8 cellular contexts compared by ENCODE assay signal in the genomic region with DNA sequence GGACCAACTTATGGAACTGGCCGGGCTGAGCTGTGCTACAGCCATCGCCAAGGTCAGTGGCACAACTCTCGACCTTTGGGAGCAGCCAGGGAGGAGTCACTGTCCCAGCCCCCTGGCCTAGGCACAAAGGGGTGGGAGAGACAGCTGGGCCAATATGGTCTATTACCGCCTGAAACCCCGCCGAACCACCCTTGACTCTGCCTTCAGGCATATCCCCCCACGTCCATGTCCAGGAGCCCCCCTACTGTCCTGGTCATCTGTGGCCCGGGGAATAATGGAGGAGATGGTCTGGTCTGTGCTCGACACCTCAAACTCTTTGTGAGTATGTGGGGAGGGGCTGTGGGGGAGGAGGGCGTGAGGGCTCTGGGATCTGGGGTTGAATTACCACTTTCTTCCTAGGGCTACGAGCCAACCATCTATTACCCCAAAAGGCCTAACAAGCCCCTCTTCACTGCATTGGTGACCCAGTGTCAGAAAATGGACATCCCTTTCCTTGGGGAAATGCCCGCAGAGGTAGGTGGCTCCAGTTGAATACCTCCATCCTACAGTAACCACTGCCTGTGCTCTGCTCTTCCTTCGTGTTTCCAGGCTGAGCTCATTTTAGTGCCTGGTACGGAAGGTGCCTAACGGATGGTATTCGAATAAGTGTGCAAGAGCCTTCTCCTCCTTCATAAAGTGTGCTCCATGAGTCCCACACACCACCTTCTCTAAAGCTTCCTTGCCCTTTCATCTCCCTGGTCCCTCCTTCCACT. TPM values are rescaled to one million over a fixed set of nuclear protein-coding genes. Genes with fewer than 3 reads are reported as not detected.
DNase-seq lines count a peak whose midpoint lies in the region; ATAC-seq and TF ChIP-seq lines count a peak whose summit lies in the region.

No MANE protein-coding gene starts in this region.

- H3K4me3 Mint-ChIP-seq in IgD-negative memory B cell = peak overlapping the region; percentile 90 to 98 (median 94)

- peak overlapping the region; percentile 79 to 86 for H3K9ac ChIP-seq in mucosa of rectum (ENCODE audit: low read depth in 1 of 2, low read length in 2 of 2)

- H3K27me3 ChIP-seq in AG04450 (ENCODE audit: control insufficient read depth, insufficient read depth, low read length) (no peaks in the 10 kb centered on the region), mucosa of rectum (ENCODE audit: control insufficient read depth in 2 of 2, insufficient read depth in 2 of 2, low read length in 2 of 2) (no peaks in the 10 kb centered on the region)

- peaks cover 11 to 15% (median 13%) of the 10 kb centered on the region in 3 donors for H3K4me1 Mint-ChIP-seq in IgD-negative memory B cell

- peaks cover 11 to 12% of the 10 kb centered on the region in 2 donors for H3K4me1 ChIP-seq in mucosa of rectum (ENCODE audit: control insufficient read depth in 2 of 2, insufficient read depth in 2 of 2, low read length in 2 of 2)

- no peaks in the 10 kb centered on the region for H3K27me3 Mint-ChIP-seq in IgD-negative memory B cell

- H3K4me3 ChIP-seq in AG04450 (ENCODE audit: low read depth, low read length) (peak overlapping the region; percentile 84), cardiac fibroblast (replicated peaks in 1 of 2; ENCODE audit: low read depth in 2 of 2, low read length in 2 of 2) (peak overlapping the region; percentile 60 to 82), mucosa of rectum (ENCODE audit: low read length in 2 of 2) (peak overlapping the region; percentile 66 to 81)

- TF ChIP-seq CTCF in AG04450 (IDR thresholded peaks at IDR 0.05; ENCODE audit: low read depth, low read length) (no peak), cardiac fibroblast (IDR thresholded peaks at IDR 0.05; ENCODE audit: low read depth, low read length) (no peak)

- ATAC-seq in GM21360 (IDR thresholded peaks at IDR 0.05; ENCODE audit: unreplicated experiment) = no peak

- CTCF ChIA-PET in AG04450 (lab: Charles Lee) = interaction anchor here (0.5 to 2.0 kb wide), 4 partner anchors 35 to 207 kb away, joined by 4 to 5 read pairs (median 4); no protein-coding TSS in a partner anchor

- POLR2A ChIA-PET in AG04450 (lab: Yijun Ruan, JAX) = interaction anchor here (0.9 to 1.3 kb wide), 3 partner anchors 21 to 143 kb away, joined by 3 to 6 read pairs (median 5); no protein-coding TSS in a partner anchor

- H3K27ac Mint-ChIP-seq in IgD-negative memory B cell = peak overlapping the region; percentile 78 to 99 (median 87)

- DNase-seq in AG04450 (ENCODE audit: low read depth, low spot score) (no peak), cardiac fibroblast (ENCODE audit: low read depth in 2 of 2) (no peak), NCI-H510A (lab: John Stamatoyannopoulos, UW) (no peak), HCEC 1CT (no peak), putamen (ENCODE audit: low spot score) (no peak)

- peaks cover 16 to 37% of the 10 kb centered on the region in 2 donors for H3K36me3 ChIP-seq in mucosa of rectum (ENCODE audit: control insufficient read depth in 2 of 2, insufficient read depth in 2 of 2, low read length in 2 of 2)

- no peak overlapping the region for H3K27ac ChIP-seq in AG04450 (ENCODE audit: low read depth, low read length)
- peak overlapping the region; percentile 81 to 88 for H3K27ac ChIP-seq in mucosa of rectum (ENCODE audit: low read depth in 2 of 2, low read length in 2 of 2)

- H3K9me3 ChIP-seq in AG04450 (ENCODE audit: control insufficient read depth, insufficient read depth, low read length) = no peaks in the 10 kb centered on the region; the same call in 1 of the 2 replicates
- H3K9me3 ChIP-seq in mucosa of rectum (ENCODE audit: control insufficient read depth in 2 of 2, low read length in 2 of 2) = no peaks in the 10 kb centered on the region

- H3K9me3 Mint-ChIP-seq in IgD-negative memory B cell = no peaks in the 10 kb centered on the region

- peaks cover 5% of the 10 kb centered on the region for H3K36me3 Mint-ChIP-seq in IgD-negative memory B cell

RNA-seq across cellular contexts. Expression of a gene that starts 0.8 kb away (rescaled TPM):
- polyA plus RNA-seq in AG04450 (2011; rRNA removed) (29.9 and 38.7 TPM in 2 replicates), IgD-negative memory B cell (121 TPM)
- polyA minus RNA-seq in AG04450 (2011; rRNA and poly(A)+ RNA removed) = 31.8 and 44.1 TPM in 2 replicates

RNA-seq across cellular contexts. Expression of a gene that starts 8.9 kb away (rescaled TPM):
- polyA plus RNA-seq in AG04450 (2011; rRNA removed) (23.1 and 27.6 TPM in 2 replicates), IgD-negative memory B cell (45.5 TPM)
- 17.9 and 22.8 TPM in 2 replicates for polyA minus RNA-seq in AG04450 (2011; rRNA and poly(A)+ RNA removed)

RNA-seq across cellular contexts. Expression of a gene that starts 12.8 kb away (rescaled TPM):
- polyA plus RNA-seq in AG04450 (2011; rRNA removed) (not detected in 2 replicates), IgD-negative memory B cell (0.38 TPM)
- polyA minus RNA-seq in AG04450 (2011; rRNA and poly(A)+ RNA removed) = not detected in 2 replicates

RNA-seq across cellular contexts. Expression of a gene that starts 20.0 kb away (rescaled TPM):
- 6.2 and 6.3 TPM in 2 replicates for polyA plus RNA-seq in AG04450 (2011; rRNA removed)
- polyA minus RNA-seq in AG04450 (2011; rRNA and poly(A)+ RNA removed) = 13.4 and 17.6 TPM in 2 replicates
- polyA plus RNA-seq in IgD-negative memory B cell = not detected

RNA-seq across cellular contexts. Expression of a gene that starts 26.9 kb away (rescaled TPM):
- not detected in 2 replicates for polyA plus RNA-seq in AG04450 (2011; rRNA removed)
- polyA minus RNA-seq in AG04450 (2011; rRNA and poly(A)+ RNA removed) = not detected in 2 replicates
- polyA plus RNA-seq in IgD-negative memory B cell = not detected
